7 cellular contexts compared by ENCODE assay signal in genomic region chr5:126972062-126972895, GRCh38. TPM values are rescaled to one million over a fixed set of nuclear protein-coding genes. Genes with fewer than 3 reads are reported as not detected.
DNase-seq lines count a peak whose midpoint lies in the region; ATAC-seq and TF ChIP-seq lines count a peak whose summit lies in the region.

No MANE protein-coding gene starts in this region.

- no peak overlapping the region for H3K27ac ChIP-seq in vagina

- no peaks in the 10 kb centered on the region for H3K36me3 ChIP-seq in vagina

- H3K9me3 ChIP-seq in vagina, result no peaks in the 10 kb centered on the region

- ATAC-seq in GM18520 (IDR thresholded peaks at IDR 0.05; ENCODE audit: unreplicated experiment) (peak; percentile 70), GM21529 (IDR thresholded peaks at IDR 0.05; ENCODE audit: unreplicated experiment) (peak; percentile 81), natural killer cell (peak; percentile 84 to 94 (median 93)), left lobe of liver (no peak)

- no peak for TF ChIP-seq POLR2A in vagina (IDR thresholded peaks at IDR 0.05)

- no peaks in the 10 kb centered on the region for H3K9me3 Mint-ChIP-seq in activated T-cell treated with anti-CD3 and anti-CD28 coated beads, Interleukin-2, amount 50 U/mL, for 24 hours
- no peaks in the 10 kb centered on the region for H3K9me3 Mint-ChIP-seq in natural killer cell

- TF ChIP-seq CTCF in natural killer cell (IDR thresholded peaks at IDR 0.05) (no peak), vagina (IDR thresholded peaks at IDR 0.05) (no peak)

- intact Hi-C loops in natural killer cell (cut with micrococcal nuclease), result loop anchor here (1.0 kb wide), 2 partner anchors 58 to 156 kb away; partner anchors contain the start of gene MARCHF3
- intact Hi-C loops in vagina (cut with DNase I), result no loop called here

- no peaks in the 10 kb centered on the region for H3K27me3 Mint-ChIP-seq in activated T-cell treated with anti-CD3 and anti-CD28 coated beads, Interleukin-2, amount 50 U/mL, for 24 hours
- no peaks in the 10 kb centered on the region for H3K27me3 Mint-ChIP-seq in natural killer cell (ENCODE audit: low read depth in 2 of 2)

- H3K36me3 Mint-ChIP-seq in activated T-cell treated with anti-CD3 and anti-CD28 coated beads, Interleukin-2, amount 50 U/mL, for 24 hours (ENCODE audit: low read depth), result no peaks in the 10 kb centered on the region
- H3K36me3 Mint-ChIP-seq in natural killer cell, result no peaks in the 10 kb centered on the region

- peak; percentile 26 for DNase-seq in KG1 (lab: John Stamatoyannopoulos, UW)
- peak; percentile 43 for DNase-seq in activated T-cell treated with anti-CD3 and anti-CD28 coated beads, Interleukin-2, amount 50 U/mL, for 24 hours
- peak; percentile 52 for DNase-seq in natural killer cell
- no peak for DNase-seq in vagina (ENCODE audit: extremely low spot score in 2 of 2)
- DNase-seq in left lobe of liver (ENCODE audit: low spot score), result no peak

- peaks cover 23% of the 10 kb centered on the region for H3K4me1 Mint-ChIP-seq in activated T-cell treated with anti-CD3 and anti-CD28 coated beads, Interleukin-2, amount 50 U/mL, for 24 hours (ENCODE audit: low read depth)
- peaks cover 47 to 51% of the 10 kb centered on the region in 2 donors for H3K4me1 Mint-ChIP-seq in natural killer cell

- H3K4me3 ChIP-seq in vagina, result no peak overlapping the region

- H3K27ac Mint-ChIP-seq in activated T-cell treated with anti-CD3 and anti-CD28 coated beads, Interleukin-2, amount 50 U/mL, for 24 hours, result peak overlapping the region; percentile 90
- H3K27ac Mint-ChIP-seq in natural killer cell, result peak overlapping the region; percentile 92 to 99

- peak overlapping the region; percentile 49 for H3K4me3 Mint-ChIP-seq in activated T-cell treated with anti-CD3 and anti-CD28 coated beads, Interleukin-2, amount 50 U/mL, for 24 hours
- peak overlapping the region; percentile 85 for H3K4me3 Mint-ChIP-seq in natural killer cell

- H3K4me1 ChIP-seq in vagina, result no peaks in the 10 kb centered on the region

- H3K27me3 ChIP-seq in vagina, result no peaks in the 10 kb centered on the region

RNA-seq across cellular contexts. Expression of gene MARCHF3, which starts 58.1 kb away (rescaled TPM):
- 10 to 100 TPM in 1 of 3 donors, 1 to 10 TPM in 2; 6.8 to 11.2 (median 8.9) TPM for total RNA-seq in natural killer cell
- 2.0 TPM for total RNA-seq in vagina
- 0.88 TPM for total RNA-seq in left lobe of liver

Comparison
In these comparisons a context has a peak if more than half of its experiments do, and no peak if none do; other contexts are left out.
1. DNase-seq: peak in KG1 (single experiment), activated T-cell treated with anti-CD3 and anti-CD28 coated beads, Interleukin-2, amount 50 U/mL, for 24 hours (single experiment) and natural killer cell (single experiment); none in vagina (0 of 2) and left lobe of liver (single experiment).